ENCODE assay signal across 17 cellular contexts in genomic region chr4:4419896-4420295, GRCh38. TPM values are rescaled to one million over a fixed set of nuclear protein-coding genes. Genes with fewer than 3 reads are reported as not detected.
DNase-seq lines count a peak whose midpoint lies in the region; ATAC-seq lines count a peak whose summit lies in the region.
"Had no signal": no experiment of that assay in that cellular context is flagged by ENCODE, and none has a peak within 500 bp of the region (broad histone marks: within the 10 kb centered on the region; RNA-seq: fewer than 3 reads in every experiment).

No MANE protein-coding gene starts in this region.

- H3K36me3 Mint-ChIP-seq in activated naive CD4-positive, alpha-beta T cell treated with anti-CD3 and anti-CD28 coated beads, Interleukin-2, amount 50 U/mL, for 72 hours, result peaks cover 11 to 18% of the 10 kb centered on the region in 2 donors
- H3K36me3 Mint-ChIP-seq in activated CD8-positive, alpha-beta T cell treated with anti-CD3 and anti-CD28 coated beads, Interleukin-2, amount 10 ng/mL, durations not matched to agents 7 days and 5 days (ENCODE audit: low read depth), result peaks cover 18% of the 10 kb centered on the region

- H3K9me3 Mint-ChIP-seq in activated naive CD4-positive, alpha-beta T cell treated with anti-CD3 and anti-CD28 coated beads, Interleukin-2, amount 50 U/mL, for 72 hours, result peaks cover 0 to 5% of the 10 kb centered on the region in 2 donors
- no peaks in the 10 kb centered on the region for H3K9me3 Mint-ChIP-seq in activated CD8-positive, alpha-beta T cell treated with anti-CD3 and anti-CD28 coated beads, Interleukin-2, amount 10 ng/mL, durations not matched to agents 7 days and 5 days (ENCODE audit: insufficient read depth)

- H3K4me1 Mint-ChIP-seq in activated CD8-positive, alpha-beta T cell treated with anti-CD3 and anti-CD28 coated beads, Interleukin-2, amount 10 ng/mL, durations not matched to agents 7 days and 5 days (ENCODE audit: low read depth), result peaks cover 21% of the 10 kb centered on the region

- no peak for ATAC-seq in activated naive CD4-positive, alpha-beta T cell treated with anti-CD3 and anti-CD28 coated beads, Interleukin-2, amount 50 U/mL, for 72 hours
- ATAC-seq in activated CD8-positive, alpha-beta T cell treated with anti-CD3 and anti-CD28 coated beads, Interleukin-2, amount 10 ng/mL, durations not matched to agents 7 days and 5 days, result no peak
- ATAC-seq in left lobe of liver, result no peak
- ATAC-seq: A549, GM12878, GM23338, HCT116, K562 had no signal

- DNase-seq in activated naive CD4-positive, alpha-beta T cell treated with anti-CD3 and anti-CD28 coated beads, Interleukin-2, amount 50 U/mL, for 72 hours (ENCODE audit: low spot score in 2 of 2), result no peak
- no peak for DNase-seq in activated naive CD4-positive, alpha-beta T cell (lab: John Stamatoyannopoulos, UW)
- no peak for DNase-seq in activated CD8-positive, alpha-beta T cell treated with anti-CD3 and anti-CD28 coated beads, Interleukin-2, amount 10 ng/mL, durations not matched to agents 7 days and 5 days
- DNase-seq in left lobe of liver (ENCODE audit: low spot score) (peak; percentile 24), inferior parietal cortex (ENCODE audit: extremely low spot score) (no peak), AG20443 (ENCODE audit: low spot score) (no peak), DMS53 treated with DMSO at 0.1 percent for 48 hours (lab: John Stamatoyannopoulos, UW; ENCODE audit: unreplicated experiment) (no peak)
- DNase-seq: GDM1; NCI-H187; NCI-H69; NK-92 treated with Interleukin-12 subunit alpha and Interleukin-12 subunit beta, amount 100 ng/mL, for 24 hours; SHP77 had no signal

- CTCF ChIA-PET in activated CD8-positive, alpha-beta T cell treated with anti-CD3 and anti-CD28 coated beads, Interleukin-2, amount 10 ng/mL, durations not matched to agents 7 days and 5 days (lab: Charles Lee), result interaction anchor here (1.7 kb wide), 1 partner anchor 11 kb away, joined by 9 read pairs; no protein-coding TSS in a partner anchor

- POLR2A ChIA-PET in activated CD8-positive, alpha-beta T cell treated with anti-CD3 and anti-CD28 coated beads, Interleukin-2, amount 10 ng/mL, durations not matched to agents 7 days and 5 days (lab: Charles Lee), result no interaction called here

- H3K27ac Mint-ChIP-seq in activated naive CD4-positive, alpha-beta T cell treated with anti-CD3 and anti-CD28 coated beads, Interleukin-2, amount 50 U/mL, for 72 hours, result peak overlapping the region; percentile 32 to 77
- peak overlapping the region; percentile 67 for H3K27ac Mint-ChIP-seq in activated CD8-positive, alpha-beta T cell treated with anti-CD3 and anti-CD28 coated beads, Interleukin-2, amount 10 ng/mL, durations not matched to agents 7 days and 5 days
- H3K27ac Mint-ChIP-seq: GM23338 had no signal

- no peak overlapping the region for H3K4me3 Mint-ChIP-seq in activated CD8-positive, alpha-beta T cell treated with anti-CD3 and anti-CD28 coated beads, Interleukin-2, amount 10 ng/mL, durations not matched to agents 7 days and 5 days
- H3K4me3 Mint-ChIP-seq: GM23338 had no signal

- no peaks in the 10 kb centered on the region for H3K27me3 Mint-ChIP-seq in activated CD8-positive, alpha-beta T cell treated with anti-CD3 and anti-CD28 coated beads, Interleukin-2, amount 10 ng/mL, durations not matched to agents 7 days and 5 days (ENCODE audit: low read depth)

RNA-seq across cellular contexts. Expression of gene NSG1, which starts 33.0 kb away (rescaled TPM):
- under 1 TPM; 0.25 to 0.91 TPM for total RNA-seq in activated naive CD4-positive, alpha-beta T cell treated with anti-CD3 and anti-CD28 coated beads, Interleukin-2, amount 50 U/mL, for 72 hours
- total RNA-seq in activated CD8-positive, alpha-beta T cell treated with anti-CD3 and anti-CD28 coated beads, Interleukin-2, amount 10 ng/mL, durations not matched to agents 7 days and 5 days, result 10 to 100 TPM; 15.8 to 17.8 TPM
- total RNA-seq in left lobe of liver, result 0.13 TPM
- total RNA-seq: K562 had no signal

Comparison
In these comparisons a context has a peak if more than half of its experiments do, and no peak if none do; other contexts are left out.
1. RNA of gene NSG1, which starts 33.0 kb away (total RNA-seq): 15.8 to 17.8 TPM in activated CD8-positive, alpha-beta T cell treated with anti-CD3 and anti-CD28 coated beads, Interleukin-2, amount 10 ng/mL, durations not matched to agents 7 days and 5 days; 0.25 to 0.91 TPM in activated naive CD4-positive, alpha-beta T cell treated with anti-CD3 and anti-CD28 coated beads, Interleukin-2, amount 50 U/mL, for 72 hours and 0.13 TPM in left lobe of liver (single experiment); every median in the first group is over 4 times any median in the second.